ENCODE assay signal across 15 cellular contexts in the genomic region with DNA sequence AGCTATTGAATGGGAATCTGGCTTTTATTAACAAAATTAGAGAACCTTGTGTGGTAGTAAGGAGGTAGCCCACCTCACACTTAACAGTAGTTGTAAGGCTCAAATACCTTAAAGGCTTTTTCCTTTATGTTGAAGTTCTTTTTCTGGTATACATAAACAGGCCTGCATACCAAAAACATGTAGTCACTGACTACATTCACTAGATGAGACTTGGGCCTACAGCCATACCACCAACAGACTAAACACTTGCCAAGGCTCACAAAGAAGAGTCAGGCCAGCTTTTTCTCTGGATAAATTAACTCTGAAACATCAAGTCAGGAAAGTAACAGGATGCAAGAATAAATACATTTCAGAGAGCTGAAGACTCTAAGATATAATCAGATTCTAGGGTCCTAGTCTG.
DNase-seq lines count a peak whose midpoint lies in the region; ATAC-seq and TF ChIP-seq lines count a peak whose summit lies in the region.
"Had no signal": no experiment of that assay in that cellular context is flagged by ENCODE, and none has a peak within 500 bp of the region (broad histone marks: within the 10 kb centered on the region; RNA-seq: fewer than 3 reads in every experiment).

No MANE protein-coding gene starts in this region.

- DNase-seq in AG04450 (ENCODE audit: low read depth, low spot score) (peak; percentile 68), MG63 (peak; percentile 100), epithelial cell of esophagus (ENCODE audit: low read depth) (peak; percentile 54), mucosa of gallbladder (ENCODE audit: low spot score) (peak; percentile 11), NCI-H69 (lab: John Stamatoyannopoulos, UW) (no peak), uterus (no peak)
- no peak for DNase-seq in activated CD4-positive, alpha-beta T cell treated with anti-CD3 and anti-CD28 coated beads, Interleukin-2, amount 50 U/mL, for 4 hours
- DNase-seq: activated CD8-positive, alpha-beta memory T cell treated with anti-CD3 and anti-CD28 coated beads for 24 hours; H7; heart right ventricle; midbrain; NCI-H2107 had no signal

- no peaks in the 10 kb centered on the region for H3K4me1 ChIP-seq in uterus
- H3K4me1 ChIP-seq: A549 had no signal

- H3K36me3 ChIP-seq in MG63 (no peaks in the 10 kb centered on the region), uterus (no peaks in the 10 kb centered on the region)
- H3K36me3 ChIP-seq: heart right ventricle had no signal

- no peaks in the 10 kb centered on the region for H3K27me3 ChIP-seq in AG04450 (ENCODE audit: control insufficient read depth, insufficient read depth, low read length)
- H3K27me3 ChIP-seq in MG63, result no peaks in the 10 kb centered on the region
- no peaks in the 10 kb centered on the region for H3K27me3 ChIP-seq in uterus
- H3K27me3 ChIP-seq: heart right ventricle had no signal

- TF ChIP-seq POLR2A in uterus (IDR thresholded peaks at IDR 0.05), result no peak

- intact Hi-C loops in uterus (cut with DNase I; ENCODE audit: low total_unique reads), result no loop called here

- H3K4me3 ChIP-seq in AG04450 (ENCODE audit: low read depth, low read length), result no peak overlapping the region
- no peak overlapping the region for H3K4me3 ChIP-seq in MG63
- H3K4me3 ChIP-seq in epithelial cell of esophagus (ENCODE audit: low read length), result no peak overlapping the region
- H3K4me3 ChIP-seq in uterus, result no peak overlapping the region
- H3K4me3 ChIP-seq: A549, heart right ventricle had no signal

- POLR2A ChIA-PET in AG04450 (lab: Yijun Ruan, JAX), result no interaction called here

- CTCF ChIA-PET in AG04450 (lab: Charles Lee), result interaction anchor here (0.7 to 1.6 kb wide), 3 partner anchors 70 to 1079 kb away, joined by 3 to 6 read pairs (median 4); no protein-coding TSS in a partner anchor

- no peak for ATAC-seq in GM21515 (IDR thresholded peaks at IDR 0.05; ENCODE audit: unreplicated experiment)
- ATAC-seq: A549 had no signal

- H3K9me3 ChIP-seq in AG04450 (ENCODE audit: control insufficient read depth, insufficient read depth, low read length), result no peaks in the 10 kb centered on the region
- no peaks in the 10 kb centered on the region for H3K9me3 ChIP-seq in MG63
- no peaks in the 10 kb centered on the region for H3K9me3 ChIP-seq in uterus
- H3K9me3 ChIP-seq: A549, heart right ventricle had no signal

- TF ChIP-seq CTCF in AG04450 (IDR thresholded peaks at IDR 0.05; ENCODE audit: low read depth, low read length) (no peak), epithelial cell of esophagus (IDR thresholded peaks at IDR 0.05; ENCODE audit: insufficient read depth, low read depth, low read length, missing control alignments) (no peak), uterus (IDR thresholded peaks at IDR 0.05) (no peak)

- H3K27ac ChIP-seq in AG04450 (ENCODE audit: low read depth, low read length) (no peak overlapping the region), uterus (peak overlapping the region in 1 of 2 donors; percentile 9)
- H3K27ac ChIP-seq: A549, KMS-11 had no signal

Comparison
In these comparisons a context has a peak if more than half of its experiments do, and no peak if none do; other contexts are left out.
1. DNase-seq: peak in AG04450 (single experiment), MG63 (single experiment), epithelial cell of esophagus (single experiment) and mucosa of gallbladder (single experiment); none in activated CD4-positive, alpha-beta T cell treated with anti-CD3 and anti-CD28 coated beads, Interleukin-2, amount 50 U/mL, for 4 hours (0 of 2), NCI-H69 (single experiment) and uterus (0 of 2).